In genomic region chr7:64887756-64888508, GRCh38 we compare ENCODE assay signal across 8 cellular contexts.
A peak's percentile ranks its signal among the peaks of the same experiment; 100 is the strongest.
DNase-seq lines count a peak whose midpoint lies in the region; ATAC-seq lines count a peak whose summit lies in the region.

No MANE protein-coding gene starts in this region.

- no peaks in the 10 kb centered on the region for H3K4me1 ChIP-seq in iPS-18a (ENCODE audit: control insufficient read depth, low read depth, low read length)

- ATAC-seq in activated naive CD8-positive, alpha-beta T cell treated with anti-CD3 and anti-CD28 coated beads, Interleukin-2, amount 50 U/mL, for 24 hours: peak; percentile 70
- no peak for ATAC-seq in GM18498 (IDR thresholded peaks at IDR 0.05; ENCODE audit: unreplicated experiment)

- peak overlapping the region; percentile 78 for H3K4me3 Mint-ChIP-seq in activated naive CD8-positive, alpha-beta T cell treated with anti-CD3 and anti-CD28 coated beads, Interleukin-2, amount 50 U/mL, for 24 hours

- peak overlapping the region; percentile 53 for H3K4me3 ChIP-seq in iPS-18a (ENCODE audit: low read length)
- H3K4me3 ChIP-seq in skin epidermis: peak overlapping the region in 6 of 7 experiments; percentile 19 to 42 (median 28)

- H3K27me3 ChIP-seq in iPS-18a (ENCODE audit: control insufficient read depth, insufficient read depth, low read length): peaks cover 51% of the 10 kb centered on the region

- H3K27me3 Mint-ChIP-seq in activated naive CD8-positive, alpha-beta T cell treated with anti-CD3 and anti-CD28 coated beads, Interleukin-2, amount 50 U/mL, for 24 hours: peaks cover 63% of the 10 kb centered on the region

- H3K9me3 ChIP-seq in iPS-18a (ENCODE audit: control insufficient read depth, low read depth, low read length): no peaks in the 10 kb centered on the region

- no peaks in the 10 kb centered on the region for H3K36me3 Mint-ChIP-seq in activated naive CD8-positive, alpha-beta T cell treated with anti-CD3 and anti-CD28 coated beads, Interleukin-2, amount 50 U/mL, for 24 hours (ENCODE audit: low read depth)

- peaks cover 10% of the 10 kb centered on the region for H3K4me1 Mint-ChIP-seq in activated naive CD8-positive, alpha-beta T cell treated with anti-CD3 and anti-CD28 coated beads, Interleukin-2, amount 50 U/mL, for 24 hours

- no peak overlapping the region for H3K9ac ChIP-seq in iPS-18a (ENCODE audit: low read length)

- H3K27ac ChIP-seq in iPS-18a (ENCODE audit: low read length): no peak overlapping the region
- peak overlapping the region in 4 of 21 experiments; percentile 11 to 55 (median 35) for H3K27ac ChIP-seq in skin epidermis

- DNase-seq in DMS53 (lab: John Stamatoyannopoulos, UW): peak; percentile 91
- DNase-seq in NCI-H1930 (lab: John Stamatoyannopoulos, UW): peak; percentile 6 to 22
- peak; percentile 63 for DNase-seq in activated naive CD8-positive, alpha-beta T cell treated with anti-CD3 and anti-CD28 coated beads, Interleukin-2, amount 50 U/mL, for 24 hours
- no peak for DNase-seq in NCI-H345 (lab: John Stamatoyannopoulos, UW)
- no peak for DNase-seq in NCI-H1092 treated with DMSO at 0.1 percent for 48 hours (lab: John Stamatoyannopoulos, UW)

- H3K27ac Mint-ChIP-seq in activated naive CD8-positive, alpha-beta T cell treated with anti-CD3 and anti-CD28 coated beads, Interleukin-2, amount 50 U/mL, for 24 hours: peak overlapping the region; percentile 35

- H3K9me3 Mint-ChIP-seq in activated naive CD8-positive, alpha-beta T cell treated with anti-CD3 and anti-CD28 coated beads, Interleukin-2, amount 50 U/mL, for 24 hours: no peaks in the 10 kb centered on the region

- H3K36me3 ChIP-seq in iPS-18a (ENCODE audit: control insufficient read depth, low read depth, low read length): no peaks in the 10 kb centered on the region

Comparison
In these comparisons a context has a peak if more than half of its experiments do, and no peak if none do; other contexts are left out.
1. DNase-seq: peak in DMS53 (single experiment), NCI-H1930 (2 of 2) and activated naive CD8-positive, alpha-beta T cell treated with anti-CD3 and anti-CD28 coated beads, Interleukin-2, amount 50 U/mL, for 24 hours (single experiment); none in NCI-H345 (single experiment) and NCI-H1092 treated with DMSO at 0.1 percent for 48 hours (single experiment).